ENCODE assay signal across 12 cellular contexts in genomic region chrX:22800360-22800759, GRCh38.
DNase-seq lines count a peak whose midpoint lies in the region; ATAC-seq and TF ChIP-seq lines count a peak whose summit lies in the region.
"Had no signal": no experiment of that assay in that cellular context is flagged by ENCODE, and none has a peak within 500 bp of the region (broad histone marks: within the 10 kb centered on the region; RNA-seq: fewer than 3 reads in every experiment).

No MANE protein-coding gene starts in this region.

- no peaks in the 10 kb centered on the region for H3K4me1 ChIP-seq in heart left ventricle
- H3K4me1 ChIP-seq in left ventricle myocardium inferior: no peaks in the 10 kb centered on the region
- H3K4me1 ChIP-seq: parathyroid adenoma, testis had no signal

- no peaks in the 10 kb centered on the region for H3K27me3 ChIP-seq in heart left ventricle
- H3K27me3 ChIP-seq in left ventricle myocardium inferior (ENCODE audit: low read depth): no peaks in the 10 kb centered on the region
- H3K27me3 ChIP-seq: testis had no signal

- H3K36me3 ChIP-seq in heart left ventricle (no peaks in the 10 kb centered on the region), left ventricle myocardium inferior (no peaks in the 10 kb centered on the region)
- H3K36me3 ChIP-seq: WERI-Rb-1 had no signal

- TF ChIP-seq CTCF in heart left ventricle (IDR thresholded peaks at IDR 0.05): no peak
- TF ChIP-seq CTCF in left ventricle myocardium inferior (IDR thresholded peaks at IDR 0.05; ENCODE audit: borderline replicate concordance): no peak
- TF ChIP-seq CTCF in GM10266 (IDR thresholded peaks at IDR 0.05; ENCODE audit: control insufficient read depth, insufficient read depth, low read depth, missing control alignments): no peak

- H3K4me3 ChIP-seq in heart left ventricle (no peak overlapping the region), left ventricle myocardium inferior (no peak overlapping the region)
- H3K4me3 ChIP-seq: testis had no signal

- H3K27ac ChIP-seq in heart left ventricle (no peak overlapping the region), left ventricle myocardium inferior (replicated peaks) (no peak overlapping the region)
- H3K27ac ChIP-seq: C4-2B, parathyroid adenoma, testis, WERI-Rb-1 had no signal

- ATAC-seq in heart left ventricle: peak in 1 of 4 donors; percentile 57
- no peak for ATAC-seq in Right ventricle myocardium superior (ENCODE audit: poor library complexity)
- ATAC-seq in HG03159 (IDR thresholded peaks at IDR 0.05; ENCODE audit: unreplicated experiment): no peak
- no peak for ATAC-seq in GM21526 (IDR thresholded peaks at IDR 0.05; ENCODE audit: low FRiP score, unreplicated experiment)

- intact Hi-C loops in heart left ventricle (cut with DNase I): no loop called here
- intact Hi-C loops in Right ventricle myocardium superior (cut with DNase I): no loop called here
- intact Hi-C loops in left ventricle myocardium inferior (cut with micrococcal nuclease): no loop called here

- no peak for TF ChIP-seq POLR2A in heart left ventricle (IDR thresholded peaks at IDR 0.05)

- WGBS in heart left ventricle, 4 donors: 44 to 63% (median 59%) methylated on average over 4 of the region's 4 CpGs

- DNase-seq in heart left ventricle (peak in 3 of 5 donors; percentile 4 to 33 (median 14)), Right ventricle myocardium superior (no peak), SW480 (ENCODE audit: low spot score) (peak; percentile 47), left ventricle myocardium inferior (peak; percentile 11), CD1c-positive myeloid dendritic cell (ENCODE audit: extremely low spot score) (no peak), GM10266 (ENCODE audit: extremely low spot score) (no peak)
- DNase-seq: testis, WERI-Rb-1 had no signal

- no peaks in the 10 kb centered on the region for H3K9me3 ChIP-seq in heart left ventricle
- no peaks in the 10 kb centered on the region for H3K9me3 ChIP-seq in left ventricle myocardium inferior (replicated peaks)
- H3K9me3 ChIP-seq: testis had no signal

Comparison
In these comparisons a context has a peak if more than half of its experiments do, and no peak if none do; other contexts are left out.
1. DNase-seq: peak in heart left ventricle (3 of 5), SW480 (single experiment) and left ventricle myocardium inferior (single experiment); none in Right ventricle myocardium superior (single experiment), CD1c-positive myeloid dendritic cell (single experiment) and GM10266 (single experiment).